ENCODE assay signal across 22 cellular contexts in genomic region chr1:194476872-194477271, GRCh38.
DNase-seq lines count a peak whose midpoint lies in the region; ATAC-seq and TF ChIP-seq lines count a peak whose summit lies in the region.
"Had no signal": no experiment of that assay in that cellular context is flagged by ENCODE, and none has a peak within 500 bp of the region (broad histone marks: within the 10 kb centered on the region; RNA-seq: fewer than 3 reads in every experiment).

No MANE protein-coding gene starts in this region.

- peak; percentile 3 for DNase-seq in ELR (ENCODE audit: low read depth)
- peak; percentile 22 for DNase-seq in LHCN-M2 (ENCODE audit: low read depth)
- DNase-seq in KG1 (lab: John Stamatoyannopoulos, UW): no peak
- DNase-seq in MG63: no peak
- DNase-seq in NCI-H2107 treated with DMSO at 0.1 percent for 48 hours (lab: John Stamatoyannopoulos, UW; ENCODE audit: unreplicated experiment): no peak
- DNase-seq: Calu3, DMS153, DND-41, GM23248, H7, Kasumi-1, MM.1S, NCI-H1694, NCI-H2029 treated with DMSO at 0.1 percent for 48 hours, NCI-H2227 treated with DMSO at 0.1 percent for 48 hours, NCI-H526 treated with DMSO at 0.1 percent for 48 hours, OCI-M1, Peyer's patch, SHP77 treated with DMSO at 0.1 percent for 48 hours, T-helper 17 cell had no signal

- no peaks in the 10 kb centered on the region for H3K9me3 ChIP-seq in MG63
- H3K9me3 ChIP-seq: Peyer's patch had no signal

- no peaks in the 10 kb centered on the region for H3K36me3 ChIP-seq in MG63
- H3K36me3 ChIP-seq: Peyer's patch had no signal

- H3K4me3 ChIP-seq in MG63: no peak overlapping the region
- H3K4me3 ChIP-seq: GM23248, Peyer's patch had no signal

- H3K27me3 ChIP-seq in MG63: no peaks in the 10 kb centered on the region
- H3K27me3 ChIP-seq: Peyer's patch had no signal

- ATAC-seq in SK-N-SH treated with all-trans-retinoic acid at 6 μM for 48 hours (peak; percentile 65), HG03521 (IDR thresholded peaks at IDR 0.05; ENCODE audit: unreplicated experiment) (no peak)
- ATAC-seq: T-helper 17 cell had no signal

TF ChIP-seq in SK-N-SH treated with all-trans-retinoic acid at 6 μM for 48 hours, 23 proteins besides CTCF, POLR2A, EP300 and RAD21:
- TF ChIP-seq CSDC2 (CRISPR knock-in tag; IDR thresholded peaks at IDR 0.05) (no peak), ZC3H10 (CRISPR knock-in tag; IDR thresholded peaks at IDR 0.05) (no peak), GLIS3 (CRISPR knock-in tag; IDR thresholded peaks at IDR 0.05) (no peak), RARB (CRISPR knock-in tag; IDR thresholded peaks at IDR 0.05) (no peak), SNAI2 (CRISPR knock-in tag; IDR thresholded peaks at IDR 0.05) (no peak), ZFP30 (CRISPR knock-in tag; IDR thresholded peaks at IDR 0.05) (no peak), TOX (CRISPR knock-in tag; IDR thresholded peaks at IDR 0.05; ENCODE audit: borderline replicate concordance) (peak; percentile 61)

Comparison
In these comparisons a context has a peak if more than half of its experiments do, and no peak if none do; other contexts are left out.
1. DNase-seq: peak in ELR (single experiment) and LHCN-M2 (single experiment); none in KG1 (single experiment), MG63 (single experiment) and NCI-H2107 treated with DMSO at 0.1 percent for 48 hours (single experiment).